Comparison of ENCODE assay signal across 1 cellular context in genomic region chr13:28637714-28638355, GRCh38.
TF ChIP-seq lines count a peak whose summit lies in the region.

No MANE protein-coding gene starts in this region.

TF ChIP-seq in H1, 55 proteins besides CTCF, POLR2A, EP300 and RAD21:
- TF ChIP-seq MAX (IDR thresholded peaks at IDR 0.05) (no peak), USF2 (IDR thresholded peaks at IDR 0.05; ENCODE audit: low read length) (no peak), KDM5A (IDR thresholded peaks at IDR 0.05; ENCODE audit: low read length) (no peak), ATF2 (IDR thresholded peaks at IDR 0.05; ENCODE audit: low read length) (no peak), ZNF274 (IDR thresholded peaks at IDR 0.05; ENCODE audit: borderline replicate concordance, extremely low read depth, low read length) (no peak), RBBP5 (IDR thresholded peaks at IDR 0.05; ENCODE audit: borderline replicate concordance, low read depth, low read length) (no peak), GABPA (IDR thresholded peaks at IDR 0.05; ENCODE audit: borderline replicate concordance, insufficient read depth, low read length) (no peak), EGR1 (IDR thresholded peaks at IDR 0.05; ENCODE audit: borderline replicate concordance, low read depth, low read length) (no peak)
